ENCODE assay signal across 8 cellular contexts in genomic region chr2:27714851-27715291, GRCh38. TPM values are rescaled to one million over a fixed set of nuclear protein-coding genes. Genes with fewer than 3 reads are reported as not detected.
DNase-seq lines count a peak whose midpoint lies in the region; ATAC-seq and TF ChIP-seq lines count a peak whose summit lies in the region.

No MANE protein-coding gene starts in this region.

- no peak for TF ChIP-seq EP300 in suprapubic skin (IDR thresholded peaks at IDR 0.05)

- no peak for TF ChIP-seq POLR2A in suprapubic skin (IDR thresholded peaks at IDR 0.05)

- H4K20me1 ChIP-seq in mammary epithelial cell (ENCODE audit: insufficient read depth, low read length), result no peaks in the 10 kb centered on the region

- peaks cover 31% of the 10 kb centered on the region for H3K4me1 Mint-ChIP-seq in T-helper 1 cell treated with Interleukin-12 subunit alpha and Interleukin-12 subunit beta and Interleukin-4 antibody, amounts not matched to agents 30 μg/mL and 1 μg/mL, for 36 hours (ENCODE audit: low read depth)

- H3K27ac ChIP-seq in mammary epithelial cell (ENCODE audit: insufficient read depth, low read depth, low read length), result no peak overlapping the region
- H3K27ac ChIP-seq in left lung, result peak overlapping the region; percentile 34 to 45
- H3K27ac ChIP-seq in suprapubic skin, result no peak overlapping the region

- in situ Hi-C loops in mammary epithelial cell (cut with MboI; ENCODE audit: low sequenced_read_pairs in 2 of 2) (no loop called here), GM13976 (cut with MboI; ENCODE audit: low sequenced_read_pairs, unreplicated experiment) (no loop called here)

- H3K9me3 ChIP-seq in mammary epithelial cell (replicated peaks; ENCODE audit: insufficient read depth, low read length), result no peaks in the 10 kb centered on the region
- H3K9me3 ChIP-seq in left lung, result no peaks in the 10 kb centered on the region
- no peaks in the 10 kb centered on the region for H3K9me3 ChIP-seq in suprapubic skin

- TF ChIP-seq CTCF in mammary epithelial cell (conservative IDR thresholded peaks at IDR 0.05 in 1 of 2, IDR thresholded peaks at IDR 0.05 in 1 of 2; ENCODE audit: extremely low read depth in 1 of 2, insufficient read depth in 1 of 2, low read depth in 1 of 2, low read length in 2 of 2), result no peak
- no peak for TF ChIP-seq CTCF in left lung (IDR thresholded peaks at IDR 0.05)
- TF ChIP-seq CTCF in suprapubic skin (IDR thresholded peaks at IDR 0.05), result no peak
- TF ChIP-seq CTCF in GM13976 (IDR thresholded peaks at IDR 0.05; ENCODE audit: borderline replicate concordance, control extremely low read depth, extremely low read depth, insufficient read depth, missing control alignments), result no peak

- H3K36me3 Mint-ChIP-seq in T-helper 1 cell treated with Interleukin-12 subunit alpha and Interleukin-12 subunit beta and Interleukin-4 antibody, amounts not matched to agents 30 μg/mL and 1 μg/mL, for 36 hours (ENCODE audit: low read depth), result no peaks in the 10 kb centered on the region

- 71% methylated on average over 9 of the region's 19 CpGs for WGBS in mammary epithelial cell (ENCODE audit: low coverage, missing lambda C conversion rate)
- WGBS in suprapubic skin, result 69% methylated on average over 19 of the region's 19 CpGs

- DNase-seq in T-helper 1 cell, result no peak
- DNase-seq in mammary epithelial cell, result no peak
- DNase-seq in left lung, result no peak
- no peak for DNase-seq in suprapubic skin (ENCODE audit: low spot score in 2 of 2)
- no peak for DNase-seq in GM13976 (ENCODE audit: low spot score)
- no peak for DNase-seq in NCI-H2107 (lab: John Stamatoyannopoulos, UW)

- ATAC-seq in left lung (no peak), HG03280 (IDR thresholded peaks at IDR 0.05; ENCODE audit: unreplicated experiment) (no peak)

- H3K36me3 ChIP-seq in mammary epithelial cell (ENCODE audit: insufficient read depth, low read length) (no peaks in the 10 kb centered on the region), left lung (no peaks in the 10 kb centered on the region), suprapubic skin (no peaks in the 10 kb centered on the region)

- H3K4me3 ChIP-seq in mammary epithelial cell (replicated peaks in 1 of 3; ENCODE audit: insufficient read depth in 1 of 3, low read depth in 2 of 3, low read length in 3 of 3) (no peak overlapping the region), left lung (peak overlapping the region; percentile 25 to 37), suprapubic skin (peak overlapping the region; percentile 47)

- peaks cover 13% of the 10 kb centered on the region for H3K27me3 Mint-ChIP-seq in T-helper 1 cell treated with Interleukin-12 subunit alpha and Interleukin-12 subunit beta and Interleukin-4 antibody, amounts not matched to agents 30 μg/mL and 1 μg/mL, for 36 hours (ENCODE audit: low read depth)

- H3K9me3 Mint-ChIP-seq in T-helper 1 cell treated with Interleukin-12 subunit alpha and Interleukin-12 subunit beta and Interleukin-4 antibody, amounts not matched to agents 30 μg/mL and 1 μg/mL, for 36 hours, result no peaks in the 10 kb centered on the region

- no peaks in the 10 kb centered on the region for H3K79me2 ChIP-seq in mammary epithelial cell (ENCODE audit: insufficient read depth, low read length)

- no peak overlapping the region for H3K27ac Mint-ChIP-seq in T-helper 1 cell treated with Interleukin-12 subunit alpha and Interleukin-12 subunit beta and Interleukin-4 antibody, amounts not matched to agents 30 μg/mL and 1 μg/mL, for 36 hours

- no peaks in the 10 kb centered on the region for H3K27me3 ChIP-seq in mammary epithelial cell (ENCODE audit: insufficient read depth, low read length)
- H3K27me3 ChIP-seq in left lung, result peaks cover 0 to 34% of the 10 kb centered on the region in 2 donors
- no peaks in the 10 kb centered on the region for H3K27me3 ChIP-seq in suprapubic skin

- H3K4me3 Mint-ChIP-seq in T-helper 1 cell treated with Interleukin-12 subunit alpha and Interleukin-12 subunit beta and Interleukin-4 antibody, amounts not matched to agents 30 μg/mL and 1 μg/mL, for 36 hours, result peak overlapping the region; percentile 67

- H2AFZ ChIP-seq in mammary epithelial cell (ENCODE audit: low read depth, low read length), result peak overlapping the region; percentile 79

- intact Hi-C loops in mammary epithelial cell (cut with micrococcal nuclease), result no loop called here
- intact Hi-C loops in left lung (cut with DNase I), result no loop called here

- H3K4me1 ChIP-seq in mammary epithelial cell (ENCODE audit: insufficient read depth, low read length) (peaks cover 44% of the 10 kb centered on the region), left lung (peaks cover 16 to 33% of the 10 kb centered on the region in 2 donors), suprapubic skin (peaks cover 32% of the 10 kb centered on the region)

- BruUV-seq in mammary epithelial cell (replicated peaks; lab: Mats Ljungman, UMichigan), result no TSS peak

- H3K9ac ChIP-seq in mammary epithelial cell (ENCODE audit: insufficient read depth, low read length), result no peak overlapping the region

- peak overlapping the region; percentile 77 for H3K4me2 ChIP-seq in mammary epithelial cell (ENCODE audit: insufficient read depth, low read depth, low read length)

- CTCF ChIA-PET in mammary epithelial cell (lab: Charles Lee; ENCODE audit: low non-redundant PET), result no interaction called here

- dilution Hi-C loops in mammary epithelial cell (cut with HindIII; ENCODE audit: low sequenced_read_pairs), result loop anchor here (25.0 kb wide), 1 partner anchor 697 kb away; no protein-coding TSS in a partner anchor

RNA-seq across cellular contexts. Expression of gene SLC4A1AP, which starts 51.2 kb away (rescaled TPM):
- total RNA-seq in mammary epithelial cell (10 to 100 TPM; 23.8 to 26.1 TPM), left lung (10 to 100 TPM; 18.5 to 20.3 TPM), suprapubic skin (10 to 100 TPM; 15.1 to 25.3 (median 20.7) TPM)
- polyA plus RNA-seq in mammary epithelial cell, result 10.9 TPM
- 5.4 TPM for polyA minus RNA-seq in mammary epithelial cell

RNA-seq across cellular contexts. Expression of gene SUPT7L, which starts 51.5 kb away (rescaled TPM):
- total RNA-seq in mammary epithelial cell (10 to 100 TPM; 31.2 to 46.2 TPM), left lung (10 to 100 TPM; 30.8 to 32.2 TPM), suprapubic skin (10 to 100 TPM; 17.0 to 27.3 (median 22.2) TPM)
- 28.8 TPM for polyA plus RNA-seq in mammary epithelial cell
- polyA minus RNA-seq in mammary epithelial cell, result 13.9 TPM

RNA-seq across cellular contexts. Expression of gene MRPL33, which starts 56.6 kb away (rescaled TPM):
- total RNA-seq in mammary epithelial cell (10 to 100 TPM; 40.2 to 83.6 TPM), left lung (100 to 1,000 TPM in 1 of 2 donors, 10 to 100 TPM in 1; 75.2 to 110 TPM), suprapubic skin (10 to 100 TPM; 30.7 to 82.2 (median 56.3) TPM)
- 61.7 TPM for polyA plus RNA-seq in mammary epithelial cell
- polyA minus RNA-seq in mammary epithelial cell, result 1.9 TPM

Comparison
In these comparisons a context has a peak if more than half of its experiments do, and no peak if none do; other contexts are left out.
1. H3K27ac ChIP-seq: peak in left lung (2 of 2); none in mammary epithelial cell (single experiment) and suprapubic skin (single experiment).
2. H3K4me3 ChIP-seq: peak in left lung (2 of 2) and suprapubic skin (single experiment); none in mammary epithelial cell (0 of 3).